ENCODE assay signal across 1 cellular context in the genomic region with DNA sequence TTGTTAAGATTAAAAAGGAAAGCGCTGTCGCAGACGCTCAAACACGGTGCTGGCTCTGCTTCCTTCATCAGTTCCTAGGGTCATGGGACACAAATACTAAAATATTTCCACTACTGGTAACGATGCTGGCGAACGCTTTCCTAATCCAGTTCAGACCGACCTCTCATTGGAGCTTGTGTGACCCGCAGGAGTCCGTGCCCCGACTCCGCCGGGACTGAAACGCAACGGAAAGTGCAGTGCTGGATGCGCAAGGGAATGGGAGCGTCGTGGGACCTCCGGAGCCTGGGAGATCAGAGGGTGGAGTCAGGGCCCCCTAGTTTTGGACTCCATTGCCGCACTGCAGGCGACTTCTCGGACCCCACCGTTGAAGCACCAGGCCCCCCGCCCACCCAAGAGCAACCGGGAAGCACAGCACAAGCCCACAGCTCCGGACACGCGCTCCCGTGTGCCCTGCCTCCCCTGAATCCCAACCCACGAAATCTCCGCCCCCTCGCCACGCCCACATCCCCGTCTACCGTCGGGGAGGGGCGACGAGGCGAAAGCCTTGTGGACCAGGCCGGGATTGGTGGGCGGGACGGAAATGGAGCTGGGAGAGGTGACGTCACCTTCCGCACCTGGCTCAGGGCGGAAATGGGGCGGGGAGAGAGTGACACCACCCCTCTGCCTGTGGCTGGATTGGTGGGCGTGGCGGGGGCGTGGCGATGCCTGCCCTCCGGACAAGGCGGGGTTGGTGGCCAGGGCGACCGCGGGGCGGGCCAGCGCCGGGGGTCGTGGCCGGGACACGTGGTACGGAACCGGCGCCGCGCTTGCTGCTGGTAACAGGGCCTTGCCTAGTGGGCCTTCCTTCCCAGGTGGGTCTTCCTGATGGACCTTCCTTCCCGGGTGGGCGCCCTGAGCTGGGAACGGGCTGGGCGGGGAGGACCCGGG.
A peak's percentile ranks its signal among the peaks of the same experiment; 100 is the strongest.
TF ChIP-seq lines count a peak whose summit lies in the region.

Gene CNDP2, plus strand, starts transcription at position 783 of the 927 bp plus-strand sequence. CDS start 3,611 bp downstream, outside the sequence.

TF ChIP-seq in HCT116, 20 proteins besides CTCF, POLR2A, EP300 and RAD21 (continued from another document):
- TF ChIP-seq, protein P1, sequence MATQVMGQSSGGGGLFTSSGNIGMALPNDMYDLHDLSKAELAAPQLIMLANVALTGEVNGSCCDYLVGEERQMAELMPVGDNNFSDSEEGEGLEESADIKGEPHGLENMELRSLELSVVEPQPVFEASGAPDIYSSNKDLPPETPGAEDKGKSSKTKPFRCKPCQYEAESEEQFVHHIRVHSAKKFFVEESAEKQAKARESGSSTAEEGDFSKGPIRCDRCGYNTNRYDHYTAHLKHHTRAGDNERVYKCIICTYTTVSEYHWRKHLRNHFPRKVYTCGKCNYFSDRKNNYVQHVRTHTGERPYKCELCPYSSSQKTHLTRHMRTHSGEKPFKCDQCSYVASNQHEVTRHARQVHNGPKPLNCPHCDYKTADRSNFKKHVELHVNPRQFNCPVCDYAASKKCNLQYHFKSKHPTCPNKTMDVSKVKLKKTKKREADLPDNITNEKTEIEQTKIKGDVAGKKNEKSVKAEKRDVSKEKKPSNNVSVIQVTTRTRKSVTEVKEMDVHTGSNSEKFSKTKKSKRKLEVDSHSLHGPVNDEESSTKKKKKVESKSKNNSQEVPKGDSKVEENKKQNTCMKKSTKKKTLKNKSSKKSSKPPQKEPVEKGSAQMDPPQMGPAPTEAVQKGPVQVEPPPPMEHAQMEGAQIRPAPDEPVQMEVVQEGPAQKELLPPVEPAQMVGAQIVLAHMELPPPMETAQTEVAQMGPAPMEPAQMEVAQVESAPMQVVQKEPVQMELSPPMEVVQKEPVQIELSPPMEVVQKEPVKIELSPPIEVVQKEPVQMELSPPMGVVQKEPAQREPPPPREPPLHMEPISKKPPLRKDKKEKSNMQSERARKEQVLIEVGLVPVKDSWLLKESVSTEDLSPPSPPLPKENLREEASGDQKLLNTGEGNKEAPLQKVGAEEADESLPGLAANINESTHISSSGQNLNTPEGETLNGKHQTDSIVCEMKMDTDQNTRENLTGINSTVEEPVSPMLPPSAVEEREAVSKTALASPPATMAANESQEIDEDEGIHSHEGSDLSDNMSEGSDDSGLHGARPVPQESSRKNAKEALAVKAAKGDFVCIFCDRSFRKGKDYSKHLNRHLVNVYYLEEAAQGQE (IDR thresholded peaks at IDR 0.05; ENCODE audit: low read depth) = no peak
- TF ChIP-seq, protein P2, sequence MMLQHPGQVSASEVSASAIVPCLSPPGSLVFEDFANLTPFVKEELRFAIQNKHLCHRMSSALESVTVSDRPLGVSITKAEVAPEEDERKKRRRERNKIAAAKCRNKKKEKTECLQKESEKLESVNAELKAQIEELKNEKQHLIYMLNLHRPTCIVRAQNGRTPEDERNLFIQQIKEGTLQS (IDR thresholded peaks at IDR 0.05) = no peak
- TF ChIP-seq SIN3A (IDR thresholded peaks at IDR 0.05; ENCODE audit: low read depth) = peak; percentile 83
- no peak for TF ChIP-seq CBX3 (IDR thresholded peaks at IDR 0.05; ENCODE audit: low read depth)
- TF ChIP-seq ELF1 (IDR thresholded peaks at IDR 0.05; ENCODE audit: borderline replicate concordance, low read depth) = peak; percentile 73
- TF ChIP-seq YY1 (IDR thresholded peaks at IDR 0.05; ENCODE audit: extremely low read depth, insufficient replicate concordance, low read depth, low read length) = peak; percentile 32
- no peak for TF ChIP-seq FOSL1 (IDR thresholded peaks at IDR 0.05; ENCODE audit: low read depth)
- peak; percentile 73 for TF ChIP-seq EGR1 (IDR thresholded peaks at IDR 0.05; ENCODE audit: low read depth)
- TF ChIP-seq ZFX (IDR thresholded peaks at IDR 0.05) = no peak
- TF ChIP-seq SRF (IDR thresholded peaks at IDR 0.05; ENCODE audit: low read depth) = no peak
- TF ChIP-seq CEBPB (IDR thresholded peaks at IDR 0.05; ENCODE audit: low read depth) = no peak
- TF ChIP-seq TCF7L2 (IDR thresholded peaks at IDR 0.05; ENCODE audit: borderline replicate concordance, extremely low read depth, insufficient read depth, insufficient read length) = no peak
- no peak for TF ChIP-seq EZH2phosphoT487 (IDR thresholded peaks at IDR 0.05; ENCODE audit: borderline replicate concordance)
- peak; percentile 48 for TF ChIP-seq JUND (IDR thresholded peaks at IDR 0.05)
- peak; percentile 85 for TF ChIP-seq POLR2AphosphoS5 (IDR thresholded peaks at IDR 0.05; ENCODE audit: low read depth, low read length)
- TF ChIP-seq EZH2 (IDR thresholded peaks at IDR 0.05) = no peak
